In genomic region chr1:21939650-21940374, GRCh38 we compare ENCODE assay signal across 8 cellular contexts. TPM values are rescaled to one million over a fixed set of nuclear protein-coding genes. Genes with fewer than 3 reads are reported as not detected.
DNase-seq lines count a peak whose midpoint lies in the region; ATAC-seq and TF ChIP-seq lines count a peak whose summit lies in the region.

No MANE protein-coding gene starts in this region.

- H3K9me3 ChIP-seq in RWPE2 (ENCODE audit: severe bottlenecking) (no peaks in the 10 kb centered on the region), neuronal stem cell (replicated peaks in 1 of 2; ENCODE audit: control insufficient read depth in 2 of 2, insufficient read depth in 1 of 2, low read depth in 1 of 2, low read length in 2 of 2) (no peaks in the 10 kb centered on the region)
- no peaks in the 10 kb centered on the region for H3K9me3 ChIP-seq in CD8-positive, alpha-beta memory T cell (ENCODE audit: low read length)

- no peak overlapping the region for H2BK12ac ChIP-seq in neuronal stem cell (ENCODE audit: low read length)

- no peak overlapping the region for H3K14ac ChIP-seq in neuronal stem cell (ENCODE audit: low read length)

- peaks cover 4 to 22% of the 10 kb centered on the region in 2 donors for H3K27me3 Mint-ChIP-seq in CD8-positive, alpha-beta memory T cell

- no peak overlapping the region for H3K18ac ChIP-seq in neuronal stem cell (ENCODE audit: low read length)

- H2BK15ac ChIP-seq in neuronal stem cell (ENCODE audit: low read length): no peak overlapping the region

- WGBS in neuronal stem cell (ENCODE audit: extremely low coverage in 2 of 2, insufficient read length in 2 of 2, insufficient replicate concordance in 1 of 2), 2 donors: no CpG with 5 or more reads among the region's 9 CpGs

- TF ChIP-seq CTCF in RWPE2 (IDR thresholded peaks at IDR 0.05; ENCODE audit: poor library complexity, severe bottlenecking): peak; percentile 38

- CTCF ChIA-PET in CD8-positive, alpha-beta memory T cell (lab: Charles Lee): interaction anchor here (1.2 kb wide), 1 partner anchor 24 kb away, joined by 3 read pairs; no protein-coding TSS in a partner anchor

- no peaks in the 10 kb centered on the region for H3K36me3 ChIP-seq in RWPE2 (ENCODE audit: low read depth)
- no peaks in the 10 kb centered on the region for H3K36me3 ChIP-seq in neuronal stem cell (replicated peaks in 1 of 2; ENCODE audit: control insufficient read depth in 2 of 2, insufficient read depth in 2 of 2, low read length in 2 of 2)
- H3K36me3 ChIP-seq in CD8-positive, alpha-beta memory T cell (ENCODE audit: insufficient read depth, low read length): no peaks in the 10 kb centered on the region

- H3K9me3 Mint-ChIP-seq in CD8-positive, alpha-beta memory T cell: peaks cover 0 to 4% (median 0%) of the 10 kb centered on the region in 5 donors

- peaks cover 6 to 20% (median 8%) of the 10 kb centered on the region in 3 donors for H3K4me1 Mint-ChIP-seq in CD8-positive, alpha-beta memory T cell

- H3K27ac Mint-ChIP-seq in CD8-positive, alpha-beta memory T cell: peak overlapping the region in 1 of 8 donors; percentile 24

- H4K91ac ChIP-seq in neuronal stem cell (ENCODE audit: low read depth, low read length, poor library complexity): no peak overlapping the region

- H3K9ac ChIP-seq in neuronal stem cell (ENCODE audit: low read depth, low read length, poor library complexity): no peak overlapping the region

- H3K36me3 Mint-ChIP-seq in CD8-positive, alpha-beta memory T cell: peaks cover 0 to 4% (median 0%) of the 10 kb centered on the region in 3 donors

- peak overlapping the region in 2 of 7 donors; percentile 29 to 42 for H3K4me3 Mint-ChIP-seq in CD8-positive, alpha-beta memory T cell

- POLR2A ChIA-PET in CD8-positive, alpha-beta memory T cell (lab: Charles Lee): no interaction called here

- H3K23ac ChIP-seq in neuronal stem cell (ENCODE audit: low read depth, low read length, poor library complexity): no peak overlapping the region

- no peak overlapping the region for H3K4ac ChIP-seq in neuronal stem cell (ENCODE audit: low read length)

- no peak overlapping the region for H4K8ac ChIP-seq in neuronal stem cell (ENCODE audit: low read depth, low read length)

- H2AFZ ChIP-seq in neuronal stem cell (ENCODE audit: low read length): peak overlapping the region; percentile 17

- H3K27ac ChIP-seq in RWPE2 (ENCODE audit: poor library complexity, severe bottlenecking) (peak overlapping the region; percentile 26), neuronal stem cell (replicated peaks; ENCODE audit: low read length) (no peak overlapping the region)
- no peak overlapping the region for H3K27ac ChIP-seq in CD8-positive, alpha-beta memory T cell (ENCODE audit: low read depth, low read length)

- H2AK5ac ChIP-seq in neuronal stem cell (ENCODE audit: low read depth, low read length): no peak overlapping the region

- H2BK5ac ChIP-seq in neuronal stem cell (ENCODE audit: low read length): no peak overlapping the region

- H3K27me3 ChIP-seq in RWPE2 (ENCODE audit: insufficient read depth, poor library complexity, severe bottlenecking) (no peaks in the 10 kb centered on the region), neuronal stem cell (ENCODE audit: control insufficient read depth in 3 of 3, insufficient read depth in 3 of 3, low read depth in 1 of 3, low read length in 3 of 3) (no peaks in the 10 kb centered on the region)
- no peaks in the 10 kb centered on the region for H3K27me3 ChIP-seq in CD8-positive, alpha-beta memory T cell (ENCODE audit: insufficient read depth, low read length, poor library complexity, severe bottlenecking)

- ATAC-seq in RWPE2 (ENCODE audit: low read depth) (peak; percentile 41), HG02981 (IDR thresholded peaks at IDR 0.05; ENCODE audit: unreplicated experiment) (no peak), GM21528 (IDR thresholded peaks at IDR 0.05; ENCODE audit: low FRiP score, unreplicated experiment) (no peak)

- DNase-seq in HCEC 1CT (peak; percentile 88), RWPE2 (ENCODE audit: low spot score) (no peak), fibroblast of gingiva (ENCODE audit: low read depth) (peak; percentile 85), neuronal stem cell (ENCODE audit: low spot score) (no peak), NCI-H748 (lab: John Stamatoyannopoulos, UW; ENCODE audit: unreplicated experiment) (no peak)
- DNase-seq in CD8-positive, alpha-beta memory T cell: no peak

- H3K79me1 ChIP-seq in neuronal stem cell (ENCODE audit: low read depth, low read length): peaks cover 5% of the 10 kb centered on the region

- no peak overlapping the region for H2BK120ac ChIP-seq in neuronal stem cell (ENCODE audit: low read depth, low read length)

- H3K4me1 ChIP-seq in RWPE2 (ENCODE audit: insufficient read depth, poor library complexity, severe bottlenecking) (peaks cover 35% of the 10 kb centered on the region), neuronal stem cell (ENCODE audit: control insufficient read depth in 2 of 2, insufficient read depth in 1 of 2, low read depth in 1 of 2, low read length in 2 of 2) (peaks cover 42 to 43% of the 10 kb centered on the region in 2 donors)
- H3K4me1 ChIP-seq in CD8-positive, alpha-beta memory T cell (ENCODE audit: insufficient read depth, low read length): peaks cover 12% of the 10 kb centered on the region

- no peak overlapping the region for H3K4me2 ChIP-seq in neuronal stem cell (ENCODE audit: insufficient read depth, low read length, poor library complexity, severe bottlenecking)

- no peak overlapping the region for H3K4me3 ChIP-seq in RWPE2 (ENCODE audit: severe bottlenecking)
- H3K4me3 ChIP-seq in neuronal stem cell (ENCODE audit: low read length in 2 of 2): no peak overlapping the region
- H3K4me3 ChIP-seq in CD8-positive, alpha-beta memory T cell (ENCODE audit: low read length): no peak overlapping the region

RNA-seq across cellular contexts. Expression of gene HSPG2, which starts 2.7 kb away (rescaled TPM):
- polyA plus RNA-seq in neuronal stem cell (2013, experiment 1 of 2): 11.0 TPM
- 10.9 TPM for polyA plus RNA-seq in neuronal stem cell (2013, experiment 2 of 2)
- total RNA-seq in CD8-positive, alpha-beta memory T cell: under 1 TPM; 0.24 to 0.72 TPM
- polyA plus RNA-seq in CD8-positive, alpha-beta memory T cell: not detected

RNA-seq across cellular contexts. Expression of gene CELA3B, which starts 37.0 kb away (rescaled TPM):
- not detected for polyA plus RNA-seq in neuronal stem cell (2013, experiment 1 of 2)
- not detected for polyA plus RNA-seq in neuronal stem cell (2013, experiment 2 of 2)
- not detected for total RNA-seq in CD8-positive, alpha-beta memory T cell
- not detected for polyA plus RNA-seq in CD8-positive, alpha-beta memory T cell

Comparison
In these comparisons a context has a peak if more than half of its experiments do, and no peak if none do; other contexts are left out.
1. DNase-seq: peak in HCEC 1CT (single experiment) and fibroblast of gingiva (single experiment); none in RWPE2 (single experiment), neuronal stem cell (single experiment), CD8-positive, alpha-beta memory T cell (0 of 5) and NCI-H748 (single experiment).